In genomic region chr5:167050568-167051214, GRCh38 we compare ENCODE assay signal across 1 cellular context.
TF ChIP-seq lines count a peak whose summit lies in the region.

No MANE protein-coding gene starts in this region.

TF ChIP-seq in GM12878, 131 proteins besides CTCF, POLR2A, EP300 and RAD21 (continued from another document):
- TF ChIP-seq CEBPZ (IDR thresholded peaks at IDR 0.05; ENCODE audit: low read depth, low read length) (no peak), MTA2 (IDR thresholded peaks at IDR 0.05; ENCODE audit: low read depth) (no peak), ELK1 (IDR thresholded peaks at IDR 0.05; ENCODE audit: low read depth, low read length) (no peak), PBX3 (IDR thresholded peaks at IDR 0.05; ENCODE audit: insufficient replicate concordance, low read depth, low read length) (no peak), SIN3A (IDR thresholded peaks at IDR 0.05; ENCODE audit: low read depth, low read length) (no peak), ASH2L (IDR thresholded peaks at IDR 0.05; ENCODE audit: borderline replicate concordance, low read depth) (no peak), ZNF384 (IDR thresholded peaks at IDR 0.05; ENCODE audit: borderline replicate concordance, low read depth, low read length) (no peak)
